9 cellular contexts compared by ENCODE assay signal in the genomic region with DNA sequence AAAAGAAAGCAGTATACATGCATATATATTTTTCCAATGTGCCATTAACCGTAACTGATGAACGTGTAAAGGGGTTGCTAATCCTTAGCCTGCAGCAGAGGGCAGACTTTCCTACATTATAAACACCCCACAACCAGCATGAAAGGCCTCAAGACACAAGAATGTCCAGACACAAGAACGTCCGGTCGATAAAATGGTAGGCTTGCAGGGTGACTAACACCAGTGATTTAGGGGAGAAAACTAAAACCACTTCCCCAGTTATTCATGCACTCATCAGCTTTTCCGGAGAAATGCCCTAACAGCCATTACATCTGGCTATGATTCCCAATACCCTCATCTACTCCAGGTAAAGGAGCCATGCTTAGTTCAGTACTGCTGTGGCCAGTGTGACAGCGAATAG. TPM values are rescaled to one million over a fixed set of nuclear protein-coding genes. Genes with fewer than 3 reads are reported as not detected.
DNase-seq lines count a peak whose midpoint lies in the region; ATAC-seq, FAIRE-seq and TF ChIP-seq lines count a peak whose summit lies in the region.
"Had no signal": no experiment of that assay in that cellular context is flagged by ENCODE, and none has a peak within 500 bp of the region (broad histone marks: within the 10 kb centered on the region; RNA-seq: fewer than 3 reads in every experiment).

No MANE protein-coding gene starts in this region.

- no peaks in the 10 kb centered on the region for H3K27me3 ChIP-seq in H1 (replicated peaks in 1 of 4; ENCODE audit: control insufficient read depth in 3 of 4, extremely low read depth in 1 of 4, insufficient read depth in 3 of 4, low read length in 3 of 4)

- no peaks in the 10 kb centered on the region for H3K79me2 ChIP-seq in H1 (ENCODE audit: control insufficient read depth in 1 of 2, insufficient read depth in 2 of 2, low read length in 2 of 2)

- no peaks in the 10 kb centered on the region; the same call in 1 of the 2 replicates for H3K79me1 ChIP-seq in H1 (ENCODE audit: low read depth, low read length)

- no peak overlapping the region for H3K4ac ChIP-seq in H1 (replicated peaks; ENCODE audit: insufficient read length, low read depth, low read length)

- H3K4me1 ChIP-seq in H1 (replicated peaks in 1 of 4; ENCODE audit: control insufficient read depth in 3 of 4, insufficient read depth in 4 of 4, low read length in 3 of 4), result peaks cover 0 to 3% (median 0%) of the 10 kb centered on the region in 4 experiments; a peak in 4 of 7 replicates

- peaks cover 2% of the 10 kb centered on the region; the same call in 1 of the 2 replicates for H3K23me2 ChIP-seq in H1 (ENCODE audit: low read depth, low read length)

- ATAC-seq in HG02973 (IDR thresholded peaks at IDR 0.05; ENCODE audit: unreplicated experiment), result no peak
- ATAC-seq in HG02938 (IDR thresholded peaks at IDR 0.05; ENCODE audit: unreplicated experiment), result no peak
- ATAC-seq in activated CD8-positive, alpha-beta memory T cell treated with anti-CD3 and anti-CD28 coated beads, Interleukin-2, amount 10 ng/mL, durations not matched to agents 7 days and 5 days, result no peak

- no peak for FAIRE-seq in H1 (lab: Jason Lieb, UNC)

- no peak overlapping the region for H3K27ac Mint-ChIP-seq in CD14-positive monocyte
- H3K27ac Mint-ChIP-seq in activated CD8-positive, alpha-beta memory T cell treated with anti-CD3 and anti-CD28 coated beads, Interleukin-2, amount 10 ng/mL, durations not matched to agents 7 days and 5 days, result no peak overlapping the region
- H3K27ac Mint-ChIP-seq: IgD-negative memory B cell had no signal

- peak; percentile 5 for TF ChIP-seq CTCF in GM12864 (IDR thresholded peaks at IDR 0.05; ENCODE audit: low read depth, low read length, missing control alignments)
- TF ChIP-seq CTCF in H1 (IDR thresholded peaks at IDR 0.05; ENCODE audit: control extremely low read depth in 1 of 3, insufficient read depth in 1 of 3, low read depth in 1 of 3, low read length in 3 of 3), result peak in 2 of 3 experiments; percentile 24 to 48; a peak in 2 of 4 replicates
- no peak for TF ChIP-seq CTCF in CD14-positive monocyte (IDR thresholded peaks at IDR 0.05)

- peaks cover 1 to 6% (median 4%) of the 10 kb centered on the region in 3 donors for H3K27me3 Mint-ChIP-seq in CD14-positive monocyte (ENCODE audit: low read depth in 3 of 3)
- H3K27me3 Mint-ChIP-seq in activated CD8-positive, alpha-beta memory T cell treated with anti-CD3 and anti-CD28 coated beads, Interleukin-2, amount 10 ng/mL, durations not matched to agents 7 days and 5 days, result no peaks in the 10 kb centered on the region

- H4K8ac ChIP-seq in H1 (ENCODE audit: extremely low read depth, insufficient read depth, low read length), result no peak overlapping the region

- DNase-seq in GM12864 (ENCODE audit: low read depth) (no peak), NCI-H82 (lab: John Stamatoyannopoulos, UW) (peak; percentile 55), H1 (ENCODE audit: low read depth in 1 of 2, low spot score in 2 of 2) (no peak), mucosa of gallbladder (ENCODE audit: low spot score) (peak; percentile 46), CD14-positive monocyte (ENCODE audit: low spot score) (no peak)
- no peak for DNase-seq in activated CD8-positive, alpha-beta memory T cell treated with anti-CD3 and anti-CD28 coated beads, Interleukin-2, amount 10 ng/mL, durations not matched to agents 7 days and 5 days

- CTCF ChIA-PET in H1 (lab: Charles Lee; ENCODE audit: partially characterized antibody), result interaction anchor here (0.6 to 1.4 kb wide), 9 partner anchors 9 to 1303 kb away, joined by 3 to 5 read pairs (median 4); no protein-coding TSS in a partner anchor
- CTCF ChIA-PET in activated CD8-positive, alpha-beta memory T cell treated with anti-CD3 and anti-CD28 coated beads, Interleukin-2, amount 10 ng/mL, durations not matched to agents 7 days and 5 days (lab: Charles Lee), result no interaction called here

- H2BK120ac ChIP-seq in H1 (replicated peaks; ENCODE audit: low read depth, low read length), result no peak overlapping the region

- no peak overlapping the region for H2BK5ac ChIP-seq in H1 (ENCODE audit: low read depth, low read length)

- H3K4me2 ChIP-seq in H1 (ENCODE audit: insufficient read depth in 1 of 2, low read depth in 2 of 2, low read length in 2 of 2), result no peak overlapping the region

- TF ChIP-seq POLR2A in H1 (IDR thresholded peaks at IDR 0.05; ENCODE audit: control extremely low read depth in 1 of 2, low read depth in 2 of 2, low read length in 2 of 2), result no peak

- H3K56ac ChIP-seq in H1 (replicated peaks; ENCODE audit: insufficient read length, low read depth, low read length), result no peak overlapping the region

- no peak overlapping the region for H4K5ac ChIP-seq in H1 (ENCODE audit: insufficient read length, low read depth, low read length)

- H3K9me3 ChIP-seq in H1 (ENCODE audit: insufficient read depth in 2 of 2, low read depth in 1 of 2, low read length in 1 of 2), result no peaks in the 10 kb centered on the region

- H3K14ac ChIP-seq in H1 (ENCODE audit: insufficient read length), result no peak overlapping the region

- 84% methylated on average over 7 of the region's 7 CpGs; no CpG with 5 or more reads in 1 of the 2 experiments for WGBS in H1 (ENCODE audit: extremely low coverage in 1 of 2, insufficient coverage in 1 of 2, insufficient read length in 1 of 2, insufficient replicate concordance in 2 of 2, low coverage in 1 of 2, low lambda C conversion rate in 2 of 2, missing lambda C conversion rate in 1 of 2), 2 experiments

- no peak overlapping the region; the same call in 1 of the 2 replicates for H3K27ac ChIP-seq in H1 (ENCODE audit: low read depth, low read length)

- no peak overlapping the region for H3K18ac ChIP-seq in H1 (ENCODE audit: extremely low read depth, low read length)

- H3K9me3 Mint-ChIP-seq in CD14-positive monocyte, result peaks cover 0 to 3% (median 0%) of the 10 kb centered on the region in 7 donors
- no peaks in the 10 kb centered on the region for H3K9me3 Mint-ChIP-seq in activated CD8-positive, alpha-beta memory T cell treated with anti-CD3 and anti-CD28 coated beads, Interleukin-2, amount 10 ng/mL, durations not matched to agents 7 days and 5 days (ENCODE audit: low read depth)

- no peaks in the 10 kb centered on the region for H3K36me3 Mint-ChIP-seq in CD14-positive monocyte
- no peaks in the 10 kb centered on the region for H3K36me3 Mint-ChIP-seq in activated CD8-positive, alpha-beta memory T cell treated with anti-CD3 and anti-CD28 coated beads, Interleukin-2, amount 10 ng/mL, durations not matched to agents 7 days and 5 days
- H3K36me3 Mint-ChIP-seq: IgD-negative memory B cell had no signal

- H3K4me1 Mint-ChIP-seq in CD14-positive monocyte, result no peaks in the 10 kb centered on the region
- no peaks in the 10 kb centered on the region for H3K4me1 Mint-ChIP-seq in activated CD8-positive, alpha-beta memory T cell treated with anti-CD3 and anti-CD28 coated beads, Interleukin-2, amount 10 ng/mL, durations not matched to agents 7 days and 5 days
- H3K4me1 Mint-ChIP-seq: IgD-negative memory B cell had no signal

- H4K20me1 ChIP-seq in H1 (replicated peaks in 1 of 2; ENCODE audit: control insufficient read depth in 1 of 2, insufficient read depth in 2 of 2, low read length in 2 of 2), result peaks cover 0 to 3% of the 10 kb centered on the region in 2 experiments

- H3K36me3 ChIP-seq in H1 (ENCODE audit: control insufficient read depth in 2 of 4, insufficient read depth in 4 of 4, low read length in 3 of 4), result no peaks in the 10 kb centered on the region

- no peak overlapping the region for H2BK15ac ChIP-seq in H1 (ENCODE audit: low read length)

- H3K23ac ChIP-seq in H1 (ENCODE audit: insufficient read length), result no peak overlapping the region

- intact Hi-C loops in CD14-positive monocyte (cut with micrococcal nuclease), result no loop called here

- no peak overlapping the region for H3K4me3 ChIP-seq in GM12864 (ENCODE audit: low read depth, low read length)
- no peak overlapping the region for H3K4me3 ChIP-seq in H1 (ENCODE audit: extremely low read depth in 1 of 4, insufficient read depth in 2 of 4, low read depth in 3 of 4, low read length in 4 of 4)

- H2AK5ac ChIP-seq in H1 (ENCODE audit: low read depth, low read length), result no peak overlapping the region

- H3K9ac ChIP-seq in H1 (replicated peaks in 1 of 4; ENCODE audit: extremely low read depth in 1 of 4, low read depth in 3 of 4, low read length in 3 of 4), result no peak overlapping the region

- H2AFZ ChIP-seq in H1 (ENCODE audit: low read length), result no peak overlapping the region

- H2BK20ac ChIP-seq in H1 (ENCODE audit: low read length), result no peak overlapping the region

- POLR2A ChIA-PET in H1 (lab: Charles Lee; ENCODE audit: partially characterized antibody), result no interaction called here

- no peak for TF ChIP-seq EP300 in H1 (IDR thresholded peaks at IDR 0.05; ENCODE audit: borderline replicate concordance in 1 of 2, low read depth in 2 of 2, low read length in 2 of 2)

- no peak overlapping the region for H3K4me3 Mint-ChIP-seq in CD14-positive monocyte
- H3K4me3 Mint-ChIP-seq in activated CD8-positive, alpha-beta memory T cell treated with anti-CD3 and anti-CD28 coated beads, Interleukin-2, amount 10 ng/mL, durations not matched to agents 7 days and 5 days, result no peak overlapping the region
- H3K4me3 Mint-ChIP-seq: IgD-negative memory B cell had no signal

- H2BK12ac ChIP-seq in H1 (ENCODE audit: low read depth, low read length), result no peak overlapping the region

- TF ChIP-seq RAD21 in H1 (IDR thresholded peaks at IDR 0.05 in 1 of 2, conservative IDR thresholded peaks at IDR 0.05 in 1 of 2; ENCODE audit: low read depth in 2 of 2, low read length in 2 of 2), result peak; percentile 72 to 74

- no peak overlapping the region for H4K91ac ChIP-seq in H1 (replicated peaks; ENCODE audit: insufficient read length, low read length)

TF ChIP-seq in H1, 55 proteins besides CTCF, POLR2A, EP300 and RAD21 (continues in another document):
- TF ChIP-seq, protein P1, sequence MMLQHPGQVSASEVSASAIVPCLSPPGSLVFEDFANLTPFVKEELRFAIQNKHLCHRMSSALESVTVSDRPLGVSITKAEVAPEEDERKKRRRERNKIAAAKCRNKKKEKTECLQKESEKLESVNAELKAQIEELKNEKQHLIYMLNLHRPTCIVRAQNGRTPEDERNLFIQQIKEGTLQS (IDR thresholded peaks at IDR 0.05; ENCODE audit: insufficient read depth, low read depth, low read length), result no peak
- TF ChIP-seq SIX5 (IDR thresholded peaks at IDR 0.05; ENCODE audit: low read depth, low read length), result no peak

RNA-seq across cellular contexts. Expression of a gene that starts 57.4 kb away (rescaled TPM):
- not detected in 2 replicates for total RNA-seq in H1 (2021; fragmentation: NEBNext Ultra II Directional; extraction: Animal tissue kit (Norgen Biotek cat#: 25700))
- not detected in 2 replicates for polyA plus RNA-seq in H1 (2011; rRNA removed)
- 0.05 TPM for polyA plus RNA-seq in H1 (2011; cell fraction: cytosol; rRNA removed)
- polyA plus RNA-seq in H1 (2011; cell fraction: nucleus; rRNA removed), result not detected
- not detected in 4 replicates for polyA plus RNA-seq in H1 (2012, experiment 1 of 2)
- not detected for polyA plus RNA-seq in H1 (2012, experiment 2 of 2)
- polyA plus RNA-seq in H1 (2013, experiment 1 of 2), result not detected
- polyA plus RNA-seq in H1 (2013, experiment 2 of 2), result not detected
- not detected in 2 replicates for polyA minus RNA-seq in H1 (2011; rRNA and poly(A)+ RNA removed)
- polyA minus RNA-seq in H1 (2011; cell fraction: cytosol; rRNA and poly(A)+ RNA removed), result not detected
- polyA minus RNA-seq in H1 (2011; cell fraction: nucleus; rRNA and poly(A)+ RNA removed), result not detected
- not detected for total RNA-seq in mucosa of gallbladder
- polyA plus RNA-seq in CD14-positive monocyte, result not detected
- total RNA-seq in activated CD8-positive, alpha-beta memory T cell treated with anti-CD3 and anti-CD28 coated beads, Interleukin-2, amount 10 ng/mL, durations not matched to agents 7 days and 5 days, result not detected
- polyA plus RNA-seq: IgD-negative memory B cell had no signal

Comparison
In these comparisons a context has a peak if more than half of its experiments do, and no peak if none do; other contexts are left out.
1. DNase-seq: peak in NCI-H82 (single experiment) and mucosa of gallbladder (single experiment); none in GM12864 (single experiment), H1 (0 of 2), CD14-positive monocyte (single experiment) and activated CD8-positive, alpha-beta memory T cell treated with anti-CD3 and anti-CD28 coated beads, Interleukin-2, amount 10 ng/mL, durations not matched to agents 7 days and 5 days (single experiment).